In the genomic region with DNA sequence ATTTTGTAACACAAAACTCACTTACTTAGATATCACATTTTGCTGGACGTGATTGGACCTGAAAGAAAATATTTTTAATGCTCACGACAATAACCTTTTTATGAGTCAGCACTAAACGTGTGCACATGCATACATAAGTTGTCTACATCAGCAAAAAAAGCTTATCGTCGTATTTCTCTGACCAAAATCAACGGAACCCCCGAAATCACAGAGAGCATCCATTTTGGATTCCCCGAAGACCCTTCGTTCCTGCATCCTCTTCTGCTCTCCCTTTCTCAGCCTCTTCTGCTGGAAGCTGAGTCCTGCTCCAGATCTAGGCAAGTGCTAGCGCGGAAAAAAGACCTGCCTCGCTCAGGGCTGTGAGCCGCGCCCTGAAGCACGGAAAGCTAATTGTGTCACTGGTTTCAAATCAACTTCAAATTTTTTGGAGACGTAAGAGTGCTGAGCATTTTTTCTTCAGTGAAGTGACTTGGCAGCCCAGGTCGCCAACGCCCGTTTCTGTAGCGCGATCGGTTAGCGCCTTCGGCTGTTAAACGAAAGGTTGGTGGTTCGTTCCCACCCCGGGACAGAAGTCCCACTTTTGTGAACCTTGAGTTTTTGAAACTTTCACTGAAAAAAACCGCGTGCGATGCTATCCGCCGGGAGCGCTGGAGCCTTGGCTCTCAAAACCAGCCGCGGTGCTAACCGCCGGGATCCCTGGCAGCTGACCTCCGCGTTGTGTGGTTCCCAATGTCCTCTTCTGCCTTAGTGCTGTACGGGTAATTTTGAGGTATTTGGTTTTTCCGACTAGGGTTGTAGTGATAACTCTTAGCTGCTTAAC, we compare ENCODE assay signal across 8 cellular contexts. TPM values are rescaled to one million over a fixed set of nuclear protein-coding genes. Genes with fewer than 3 reads are reported as not detected.
DNase-seq lines count a peak whose midpoint lies in the region; ATAC-seq and TF ChIP-seq lines count a peak whose summit lies in the region.
"Not testable (repeated sequence)": the region's sequence is repeated elsewhere in the genome, so short reads cannot be mapped to it uniquely, and the experiment has no call there.

No MANE protein-coding gene starts in this region.

- not testable (repeated sequence) for H3K36me3 Mint-ChIP-seq in activated naive CD8-positive, alpha-beta T cell treated with anti-CD3 and anti-CD28 coated beads for 36 hours

- H4K20me1 ChIP-seq in KMS-11 (ENCODE audit: insufficient read depth) = not testable (repeated sequence)

- H3K4me1 Mint-ChIP-seq in activated naive CD8-positive, alpha-beta T cell treated with anti-CD3 and anti-CD28 coated beads for 36 hours = peaks cover 31% of the 10 kb centered on the region

- peak; percentile 33 for DNase-seq in BJ (ENCODE audit: low read depth)
- peak; percentile 53 for DNase-seq in T-helper 22 cell (ENCODE audit: low read depth)
- peak; percentile 78 for DNase-seq in activated naive CD8-positive, alpha-beta T cell treated with anti-CD3 and anti-CD28 coated beads for 36 hours
- DNase-seq in foreskin keratinocyte = peak; percentile 79 to 89
- peak; percentile 64 for DNase-seq in myocyte (ENCODE audit: low read depth)
- DNase-seq in stimulated activated CD4-positive, alpha-beta T cell treated with anti-CD3 and anti-CD28 coated beads, TNF-alpha, amount 100 ng/mL, for 48 hours (ENCODE audit: low read depth in 3 of 3) = peak; percentile 31 to 83 (median 83)

- H3K27me3 Mint-ChIP-seq in activated naive CD8-positive, alpha-beta T cell treated with anti-CD3 and anti-CD28 coated beads for 36 hours = not testable (repeated sequence)

- H3K27ac Mint-ChIP-seq in activated naive CD8-positive, alpha-beta T cell treated with anti-CD3 and anti-CD28 coated beads for 36 hours = peak overlapping the region; percentile 87

- not testable (repeated sequence) for H3K4me1 ChIP-seq in KMS-11 (ENCODE audit: low read depth, poor library complexity, severe bottlenecking); foreskin keratinocyte

- H3K27ac ChIP-seq in KMS-11 = peak overlapping the region; percentile 82
- H3K27ac ChIP-seq in foreskin keratinocyte = not testable (repeated sequence)

- POLR2A ChIA-PET in BJ (lab: Charles Lee) = not testable (repeated sequence)

- CTCF ChIA-PET in BJ (lab: Yijun Ruan, JAX) = not testable (repeated sequence)

- peak overlapping the region; percentile 88 for H3K9ac ChIP-seq in KMS-11

- ATAC-seq in GM19455 (IDR thresholded peaks at IDR 0.05; ENCODE audit: unreplicated experiment) (peak; percentile 50), foreskin keratinocyte (peak; percentile 81)

- peak overlapping the region; percentile 39 for H3K4me3 ChIP-seq in BJ (ENCODE audit: low read depth, low read length)
- H3K4me3 ChIP-seq in KMS-11 (IDR thresholded peaks at IDR 0.05; ENCODE audit: insufficient read depth, low read depth, low read length) = peak overlapping the region; percentile 85

- peak overlapping the region; percentile 86 for H3K4me3 Mint-ChIP-seq in activated naive CD8-positive, alpha-beta T cell treated with anti-CD3 and anti-CD28 coated beads for 36 hours

- peak overlapping the region; percentile 77 for H2AFZ ChIP-seq in KMS-11 (ENCODE audit: low read depth)

- peak overlapping the region; percentile 62 for H3K4me2 ChIP-seq in KMS-11

- H3K27me3 ChIP-seq in BJ (ENCODE audit: control insufficient read depth, insufficient read depth, low read length); KMS-11 (ENCODE audit: insufficient read depth, low read depth); foreskin keratinocyte: not testable (repeated sequence)

- H3K36me3 ChIP-seq in BJ (ENCODE audit: control insufficient read depth, insufficient read depth, low read length); KMS-11 (ENCODE audit: insufficient read depth): not testable (repeated sequence)

- not testable (repeated sequence) for H3K79me2 ChIP-seq in KMS-11 (ENCODE audit: insufficient read depth, low read depth)

- H3K9me3 Mint-ChIP-seq in activated naive CD8-positive, alpha-beta T cell treated with anti-CD3 and anti-CD28 coated beads for 36 hours = not testable (repeated sequence)

- TF ChIP-seq CTCF in BJ (IDR thresholded peaks at IDR 0.05; ENCODE audit: insufficient read depth, low read depth, low read length); KMS-11 (conservative IDR thresholded peaks at IDR 0.05; ENCODE audit: low read depth, low read length): not testable (repeated sequence)
- peak; percentile 12 for TF ChIP-seq CTCF in foreskin keratinocyte (conservative IDR thresholded peaks at IDR 0.05)

RNA-seq across cellular contexts. Expression of a gene that starts 9.6 kb away (rescaled TPM):
- polyA plus RNA-seq in BJ (2011; rRNA removed) (not detected in 2 replicates), foreskin keratinocyte (not detected in 2 replicates)
- polyA minus RNA-seq in BJ (2011; rRNA and poly(A)+ RNA removed) = not detected in 2 replicates
- not detected for total RNA-seq in activated naive CD8-positive, alpha-beta T cell treated with anti-CD3 and anti-CD28 coated beads for 36 hours
- total RNA-seq in foreskin keratinocyte (not detected in 2 replicates), myocyte (not detected in 2 replicates)
- not detected for polyA plus RNA-seq in myocyte (2012)

RNA-seq across cellular contexts. Expression of a gene that starts 41.6 kb away (rescaled TPM):
- not detected in 2 replicates for polyA plus RNA-seq in BJ (2011; rRNA removed)
- not detected in 2 replicates for polyA minus RNA-seq in BJ (2011; rRNA and poly(A)+ RNA removed)
- total RNA-seq in activated naive CD8-positive, alpha-beta T cell treated with anti-CD3 and anti-CD28 coated beads for 36 hours = under 1 TPM; 0.20 to 0.25 TPM
- total RNA-seq in foreskin keratinocyte = not detected in 2 replicates
- not detected in 2 replicates for polyA plus RNA-seq in foreskin keratinocyte
- not detected in 2 replicates for total RNA-seq in myocyte
- not detected for polyA plus RNA-seq in myocyte (2012)

Comparison
In these comparisons a context has a peak if more than half of its experiments do, and no peak if none do; other contexts are left out.
1. DNase-seq: peak in every context shown above with its lines; median percentile 84 in foreskin keratinocyte; 83 in stimulated activated CD4-positive, alpha-beta T cell treated with anti-CD3 and anti-CD28 coated beads, TNF-alpha, amount 100 ng/mL, for 48 hours; 78 in activated naive CD8-positive, alpha-beta T cell treated with anti-CD3 and anti-CD28 coated beads for 36 hours; 64 in myocyte; 53 in T-helper 22 cell; 33 in BJ.